Comparison of ENCODE assay signal across 8 cellular contexts in the genomic region with DNA sequence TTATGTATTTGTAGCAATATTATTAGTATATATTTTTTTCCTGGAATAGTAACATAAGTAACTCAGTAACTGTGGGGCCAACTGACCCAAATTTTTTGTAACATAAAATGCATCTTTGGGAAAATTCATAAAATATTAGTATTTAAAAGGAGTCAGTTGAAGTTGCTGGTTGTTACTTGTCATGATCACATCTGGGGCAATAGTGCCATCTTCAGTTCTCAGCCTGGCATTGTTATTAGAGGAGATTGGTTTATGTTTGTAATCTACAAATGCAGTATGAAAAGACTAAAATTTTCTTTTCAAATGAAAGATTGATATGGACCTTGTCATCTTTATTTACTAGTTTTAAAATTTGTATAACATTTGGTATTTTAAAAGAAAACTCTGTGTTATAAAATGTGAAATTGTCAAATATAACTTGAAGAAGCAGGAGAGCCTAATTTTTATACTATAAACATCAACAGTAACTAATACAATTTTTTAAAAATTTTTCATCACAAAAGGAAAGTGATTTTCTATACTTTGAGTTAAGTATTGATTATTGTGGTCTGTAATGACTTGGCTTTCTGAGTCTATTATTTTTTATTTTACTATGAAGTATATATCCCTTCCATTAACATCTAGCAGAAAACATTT. TPM values are rescaled to one million over a fixed set of nuclear protein-coding genes. Genes with fewer than 3 reads are reported as not detected.
DNase-seq lines count a peak whose midpoint lies in the region; ATAC-seq and TF ChIP-seq lines count a peak whose summit lies in the region.

No MANE protein-coding gene starts in this region.

- POLR2A ChIA-PET in IMR-90 (lab: Charles Lee; ENCODE audit: unreplicated experiment), result no interaction called here

- peak; percentile 80 for TF ChIP-seq RAD21 in IMR-90 (IDR thresholded peaks at IDR 0.05; ENCODE audit: low read length)

- TF ChIP-seq POLR2A in IMR-90 (IDR thresholded peaks at IDR 0.05; ENCODE audit: low read depth, low read length), result no peak
- no peak for TF ChIP-seq POLR2A in Peyer's patch (IDR thresholded peaks at IDR 0.05)

- H4K91ac ChIP-seq in IMR-90 (ENCODE audit: insufficient read depth, low read depth, low read length), result no peak overlapping the region

- no peak overlapping the region for H3K4me3 Mint-ChIP-seq in activated T-helper 17 cell treated with anti-CD3 and anti-CD28 coated beads, Interleukin-2, amount 50 U/mL, for 72 hours

- no peak overlapping the region for H4K8ac ChIP-seq in IMR-90 (ENCODE audit: low read depth in 2 of 2, low read length in 2 of 2)

- peak; percentile 50 for TF ChIP-seq CTCF in GM13976 (IDR thresholded peaks at IDR 0.05; ENCODE audit: borderline replicate concordance, control extremely low read depth, extremely low read depth, insufficient read depth, missing control alignments)
- TF ChIP-seq CTCF in IMR-90 (conservative IDR thresholded peaks at IDR 0.05; ENCODE audit: low read depth, low read length), result peak; percentile 70
- TF ChIP-seq CTCF in Peyer's patch (IDR thresholded peaks at IDR 0.05), result peak in 4 of 6 experiments; percentile 29 to 65 (median 60)
- TF ChIP-seq CTCF in fibroblast of the aortic adventitia (IDR thresholded peaks at IDR 0.05; ENCODE audit: insufficient read depth, low read length), result peak; percentile 65

- H2AK9ac ChIP-seq in IMR-90 (replicated peaks; ENCODE audit: low read depth, low read length, poor library complexity), result no peak overlapping the region

- no peaks in the 10 kb centered on the region for H3K4me1 Mint-ChIP-seq in activated T-helper 17 cell treated with anti-CD3 and anti-CD28 coated beads, Interleukin-2, amount 50 U/mL, for 72 hours

- no peak overlapping the region for H2AFZ ChIP-seq in IMR-90 (replicated peaks; ENCODE audit: low read length, poor library complexity)

- no peak overlapping the region for H3K4ac ChIP-seq in IMR-90 (ENCODE audit: low read depth, low read length)

- in situ Hi-C loops in GM13976 (cut with MboI; ENCODE audit: low sequenced_read_pairs, unreplicated experiment) (loop anchor here (25.0 kb wide), 2 partner anchors 670 to 920 kb away; no protein-coding TSS in a partner anchor), IMR-90 (cut with MboI; ENCODE audit: low sequenced_read_pairs) (no loop called here)

- no peak overlapping the region for H3K18ac ChIP-seq in IMR-90 (ENCODE audit: low read depth, low read length)

- H3K4me1 ChIP-seq in IMR-90 (ENCODE audit: control insufficient read depth, insufficient read depth, low read length) (no peaks in the 10 kb centered on the region), Peyer's patch (no peaks in the 10 kb centered on the region)

- no peak overlapping the region for H2AK5ac ChIP-seq in IMR-90 (ENCODE audit: low read depth, low read length)

- H3K27me3 Mint-ChIP-seq in activated T-helper 17 cell treated with anti-CD3 and anti-CD28 coated beads, Interleukin-2, amount 50 U/mL, for 72 hours, result no peaks in the 10 kb centered on the region

- no peak overlapping the region for H3K9ac ChIP-seq in IMR-90 (ENCODE audit: low read depth, low read length)

- H3K27ac Mint-ChIP-seq in activated T-helper 17 cell treated with anti-CD3 and anti-CD28 coated beads, Interleukin-2, amount 50 U/mL, for 72 hours, result no peak overlapping the region

- CTCF ChIA-PET in IMR-90 (lab: Yijun Ruan, JAX), result interaction anchor here (0.6 to 1.2 kb wide), 5 partner anchors 11 to 1000 kb away, joined by 3 to 4 read pairs (median 4); no protein-coding TSS in a partner anchor

- H3K56ac ChIP-seq in IMR-90 (ENCODE audit: extremely low read depth, insufficient read depth, low read length), result no peak overlapping the region

- H2BK20ac ChIP-seq in IMR-90 (ENCODE audit: low read depth, low read length), result no peak overlapping the region

- H2BK120ac ChIP-seq in IMR-90 (ENCODE audit: low read depth, low read length), result no peak overlapping the region

- no TSS peak for BruUV-seq in IMR-90 (replicated peaks; lab: Mats Ljungman, UMichigan)

- H4K5ac ChIP-seq in IMR-90 (ENCODE audit: low read depth, low read length), result no peak overlapping the region

- H3K36me3 ChIP-seq in IMR-90 (ENCODE audit: control insufficient read depth, insufficient read depth, low read length), result no peaks in the 10 kb centered on the region
- H3K36me3 ChIP-seq in Peyer's patch, result no peaks in the 10 kb centered on the region

- no peaks in the 10 kb centered on the region for H3K9me1 ChIP-seq in IMR-90 (ENCODE audit: insufficient read depth, low read length)

- H4K20me1 ChIP-seq in IMR-90 (ENCODE audit: insufficient read depth, low read length), result no peaks in the 10 kb centered on the region

- no peak overlapping the region for H3K4me2 ChIP-seq in IMR-90 (ENCODE audit: low read depth, low read length)

- dilution Hi-C loops in IMR-90 (cut with HindIII; ENCODE audit: low sequenced_read_pairs, unreplicated experiment), result no loop called here

- H3K79me1 ChIP-seq in IMR-90 (ENCODE audit: low read depth in 1 of 2, low read length in 2 of 2), result no peaks in the 10 kb centered on the region

- ATAC-seq in IMR-90 (ENCODE audit: low read depth), result peak; percentile 54
- no peak for ATAC-seq in GM21515 (IDR thresholded peaks at IDR 0.05; ENCODE audit: unreplicated experiment)
- no peak for ATAC-seq in activated T-helper 17 cell treated with anti-CD3 and anti-CD28 coated beads, Interleukin-2, amount 50 U/mL, for 72 hours (replicated peaks)

- no peak overlapping the region for H2BK5ac ChIP-seq in IMR-90 (ENCODE audit: low read depth, low read length, poor library complexity, severe bottlenecking)

- H3K27ac ChIP-seq in IMR-90 (ENCODE audit: insufficient read depth, low read length) (no peak overlapping the region), Peyer's patch (no peak overlapping the region)

- H3K27me3 ChIP-seq in IMR-90 (ENCODE audit: control insufficient read depth, insufficient read depth, low read length) (no peaks in the 10 kb centered on the region), Peyer's patch (no peaks in the 10 kb centered on the region)

- H3K4me3 ChIP-seq in IMR-90 (ENCODE audit: insufficient read depth, low read depth, low read length) (no peak overlapping the region), Peyer's patch (no peak overlapping the region), fibroblast of the aortic adventitia (ENCODE audit: low read depth, low read length) (no peak overlapping the region)

- intact Hi-C loops in IMR-90 (cut with micrococcal nuclease), result loop anchor here (1.0 to 5.0 kb wide), 7 partner anchors 100 to 1000 kb away; a partner anchor contains a TSS

- no peaks in the 10 kb centered on the region for H3K9me3 Mint-ChIP-seq in activated T-helper 17 cell treated with anti-CD3 and anti-CD28 coated beads, Interleukin-2, amount 50 U/mL, for 72 hours

- H3K36me3 Mint-ChIP-seq in activated T-helper 17 cell treated with anti-CD3 and anti-CD28 coated beads, Interleukin-2, amount 50 U/mL, for 72 hours (ENCODE audit: low read depth), result no peaks in the 10 kb centered on the region

- DNase-seq in AG08396 (ENCODE audit: low spot score), result peak; percentile 20
- DNase-seq in GM13976 (ENCODE audit: low spot score), result peak; percentile 12
- DNase-seq in IMR-90, result peak; percentile 70
- DNase-seq in Peyer's patch, result no peak
- peak; percentile 73 for DNase-seq in fibroblast of the aortic adventitia (ENCODE audit: low read depth)
- peak; percentile 44 for DNase-seq in stromal cell of bone marrow (ENCODE audit: low read depth)

- H3K14ac ChIP-seq in IMR-90 (replicated peaks; ENCODE audit: low read depth, low read length), result no peak overlapping the region

- H3K9me3 ChIP-seq in IMR-90 (ENCODE audit: control insufficient read depth, insufficient read depth, low read length) (no peaks in the 10 kb centered on the region), Peyer's patch (no peaks in the 10 kb centered on the region)

- no peak overlapping the region for H3K23ac ChIP-seq in IMR-90 (ENCODE audit: low read depth, low read length)

- no peak overlapping the region for H2BK15ac ChIP-seq in IMR-90 (ENCODE audit: low read depth, low read length)

TF ChIP-seq in IMR-90, 13 proteins besides CTCF, POLR2A, EP300 and RAD21:
- TF ChIP-seq SMC3 (IDR thresholded peaks at IDR 0.05; ENCODE audit: low read depth, low read length) (peak; percentile 60), RFX5 (IDR thresholded peaks at IDR 0.05; ENCODE audit: low read depth, low read length) (no peak)

RNA-seq across cellular contexts. Expression of a gene that starts 38.8 kb away (rescaled TPM):
- 5.2 and 7.5 TPM in 2 replicates for total RNA-seq in IMR-90 (2012; rRNA removed)
- 3.8 and 4.7 TPM in 2 replicates for polyA plus RNA-seq in IMR-90 (2012; rRNA removed)
- 1.6 and 1.7 TPM in 2 replicates for polyA plus RNA-seq in IMR-90 (2012; cell fraction: cytosol; rRNA removed)
- polyA plus RNA-seq in IMR-90 (2012; cell fraction: nucleus; rRNA removed; ENCODE audit: low replicate concordance), result 0.29 and 2.5 TPM in 2 replicates
- total RNA-seq in Peyer's patch, result 1 to 10 TPM in 2 of 4 donors, not detected in 2; 1.3 to 4.1 TPM
- 14.7 and 14.9 TPM in 2 replicates for total RNA-seq in fibroblast of the aortic adventitia (ENCODE audit: low replicate concordance)
- total RNA-seq in activated T-helper 17 cell treated with anti-CD3 and anti-CD28 coated beads, Interleukin-2, amount 50 U/mL, for 72 hours, result 1 to 10 TPM; 1.9 to 3.1 TPM

Comparison
In these comparisons a context has a peak if more than half of its experiments do, and no peak if none do; other contexts are left out.
1. DNase-seq: peak in AG08396 (single experiment), GM13976 (single experiment), IMR-90 (single experiment), fibroblast of the aortic adventitia (single experiment) and stromal cell of bone marrow (single experiment); none in Peyer's patch (0 of 3).
2. Peak in every context shown above with its lines, with median percentiles within 50 percentile points of each other: CTCF ChIP-seq.